ENCODE assay signal across 9 cellular contexts in genomic region chr3:125121246-125122010, GRCh38.
DNase-seq lines count a peak whose midpoint lies in the region; ATAC-seq and TF ChIP-seq lines count a peak whose summit lies in the region.
"Had no signal": no experiment of that assay in that cellular context is flagged by ENCODE, and none has a peak within 500 bp of the region (broad histone marks: within the 10 kb centered on the region; RNA-seq: fewer than 3 reads in every experiment).

No MANE protein-coding gene starts in this region.

- TF ChIP-seq CTCF in endodermal cell (conservative IDR thresholded peaks at IDR 0.05), result no peak

- H3K9me3 Mint-ChIP-seq in activated T-cell treated with anti-CD3 and anti-CD28 coated beads, Interleukin-2, amount 50 U/mL, for 24 hours, result no peaks in the 10 kb centered on the region
- H3K9me3 Mint-ChIP-seq in endodermal cell, result no peaks in the 10 kb centered on the region
- no peaks in the 10 kb centered on the region for H3K9me3 Mint-ChIP-seq in stimulated activated naive CD8-positive, alpha-beta T cell treated with anti-CD3 and anti-CD28 coated beads, Interleukin-15, amount 100 ng/mL, for 72 hours

- peaks cover 19% of the 10 kb centered on the region for H3K79me2 ChIP-seq in Karpas-422 (ENCODE audit: low read length)

- peak; percentile 49 for ATAC-seq in stimulated activated naive CD8-positive, alpha-beta T cell treated with anti-CD3 and anti-CD28 coated beads, Interleukin-15, amount 100 ng/mL, for 72 hours

- H3K27me3 ChIP-seq in Karpas-422 (ENCODE audit: low read length), result no peaks in the 10 kb centered on the region
- no peaks in the 10 kb centered on the region for H3K27me3 ChIP-seq in endodermal cell (ENCODE audit: control insufficient read depth, insufficient read depth, low read length, poor library complexity, severe bottlenecking)

- peaks cover 66% of the 10 kb centered on the region for H3K4me1 Mint-ChIP-seq in activated T-cell treated with anti-CD3 and anti-CD28 coated beads, Interleukin-2, amount 50 U/mL, for 24 hours (ENCODE audit: low read depth)
- H3K4me1 Mint-ChIP-seq in endodermal cell, result peaks cover 39% of the 10 kb centered on the region
- peaks cover 81% of the 10 kb centered on the region for H3K4me1 Mint-ChIP-seq in stimulated activated naive CD8-positive, alpha-beta T cell treated with anti-CD3 and anti-CD28 coated beads, Interleukin-15, amount 100 ng/mL, for 72 hours

- peak overlapping the region; percentile 96 for H3K27ac ChIP-seq in Karpas-422 (ENCODE audit: low read length)
- H3K27ac ChIP-seq in endodermal cell (ENCODE audit: low read depth, low read length), result peak overlapping the region; percentile 98

- no peaks in the 10 kb centered on the region for H3K9me2 ChIP-seq in Karpas-422 (replicated peaks; ENCODE audit: insufficient read depth, low read length)

- peak overlapping the region; percentile 80 for H3K4me2 ChIP-seq in Karpas-422 (ENCODE audit: low read depth, low read length, poor library complexity, severe bottlenecking)

- DNase-seq in activated T-cell treated with anti-CD3 and anti-CD28 coated beads, Interleukin-2, amount 50 U/mL, for 24 hours, result peak; percentile 37
- DNase-seq in activated T-cell treated with anti-CD3 and anti-CD28 coated beads, Interleukin-2, amount 50 U/mL, for 1 hour, result no peak
- peak; percentile 91 for DNase-seq in Karpas-422
- DNase-seq in endodermal cell, result peak; percentile 31
- DNase-seq in stimulated activated naive CD8-positive, alpha-beta T cell treated with anti-CD3 and anti-CD28 coated beads, Interleukin-15, amount 100 ng/mL, for 72 hours, result peak in 1 of 2 donors; percentile 35
- DNase-seq in COLO829 (ENCODE audit: low spot score), result no peak
- DNase-seq in NCI-H2029 (lab: John Stamatoyannopoulos, UW), result no peak
- no peak for DNase-seq in NCI-H1930 (lab: John Stamatoyannopoulos, UW)
- DNase-seq: NCI-H1092 had no signal

- H3K36me3 Mint-ChIP-seq in activated T-cell treated with anti-CD3 and anti-CD28 coated beads, Interleukin-2, amount 50 U/mL, for 24 hours (ENCODE audit: low read depth), result no peaks in the 10 kb centered on the region
- peaks cover 5% of the 10 kb centered on the region for H3K36me3 Mint-ChIP-seq in endodermal cell (ENCODE audit: low read depth)

- H3K27ac Mint-ChIP-seq in activated T-cell treated with anti-CD3 and anti-CD28 coated beads, Interleukin-2, amount 50 U/mL, for 24 hours, result no peak overlapping the region
- peak overlapping the region; percentile 75 for H3K27ac Mint-ChIP-seq in endodermal cell
- no peak overlapping the region for H3K27ac Mint-ChIP-seq in stimulated activated naive CD8-positive, alpha-beta T cell treated with anti-CD3 and anti-CD28 coated beads, Interleukin-15, amount 100 ng/mL, for 72 hours

- H3K4me3 ChIP-seq in Karpas-422 (ENCODE audit: low read length) (peak overlapping the region; percentile 69), endodermal cell (ENCODE audit: low read length) (peak overlapping the region; percentile 71)

- no peak overlapping the region for H3K4me3 Mint-ChIP-seq in activated T-cell treated with anti-CD3 and anti-CD28 coated beads, Interleukin-2, amount 50 U/mL, for 24 hours
- peak overlapping the region; percentile 54 for H3K4me3 Mint-ChIP-seq in endodermal cell
- H3K4me3 Mint-ChIP-seq in stimulated activated naive CD8-positive, alpha-beta T cell treated with anti-CD3 and anti-CD28 coated beads, Interleukin-15, amount 100 ng/mL, for 72 hours, result peak overlapping the region; percentile 42 to 76

- peaks cover 3% of the 10 kb centered on the region for H3K27me3 Mint-ChIP-seq in activated T-cell treated with anti-CD3 and anti-CD28 coated beads, Interleukin-2, amount 50 U/mL, for 24 hours
- H3K27me3 Mint-ChIP-seq in endodermal cell (ENCODE audit: insufficient read depth), result no peaks in the 10 kb centered on the region
- no peaks in the 10 kb centered on the region for H3K27me3 Mint-ChIP-seq in stimulated activated naive CD8-positive, alpha-beta T cell treated with anti-CD3 and anti-CD28 coated beads, Interleukin-15, amount 100 ng/mL, for 72 hours

- no peaks in the 10 kb centered on the region for H3K9me3 ChIP-seq in Karpas-422 (ENCODE audit: low read length)
- H3K9me3 ChIP-seq in endodermal cell (ENCODE audit: control insufficient read depth, low read length), result no peaks in the 10 kb centered on the region

- H3K9ac ChIP-seq in Karpas-422 (ENCODE audit: low read length) (peak overlapping the region; percentile 77), endodermal cell (ENCODE audit: extremely low read depth, low read length, poor library complexity, severe bottlenecking) (no peak overlapping the region)

- H4K20me1 ChIP-seq in Karpas-422 (ENCODE audit: insufficient read depth, low read depth, low read length), result no peaks in the 10 kb centered on the region

- no peak overlapping the region; the same call in 1 of the 2 replicates for H2AFZ ChIP-seq in Karpas-422 (ENCODE audit: low read length)

- 77 to 91% methylated on average over 5 to 8 of the region's 8 CpGs for WGBS in endodermal cell (ENCODE audit: insufficient coverage in 1 of 2, insufficient read length in 1 of 2), 2 experiments

- H3K36me3 ChIP-seq in Karpas-422 (ENCODE audit: insufficient read depth, low read length) (no peaks in the 10 kb centered on the region), endodermal cell (ENCODE audit: control insufficient read depth, insufficient read depth, low read length) (no peaks in the 10 kb centered on the region)

- H3K4me1 ChIP-seq in Karpas-422 (ENCODE audit: low read length) (peaks cover 86% of the 10 kb centered on the region), endodermal cell (ENCODE audit: control insufficient read depth, insufficient read depth, low read length) (peaks cover 29% of the 10 kb centered on the region)

Comparison
In these comparisons a context has a peak if more than half of its experiments do, and no peak if none do; other contexts are left out.
1. DNase-seq: peak in activated T-cell treated with anti-CD3 and anti-CD28 coated beads, Interleukin-2, amount 50 U/mL, for 24 hours (single experiment), Karpas-422 (single experiment) and endodermal cell (single experiment); none in activated T-cell treated with anti-CD3 and anti-CD28 coated beads, Interleukin-2, amount 50 U/mL, for 1 hour (single experiment), COLO829 (single experiment), NCI-H2029 (single experiment) and NCI-H1930 (0 of 2).